9 cellular contexts compared by ENCODE assay signal in genomic region chr3:31918179-31919165, GRCh38.
DNase-seq lines count a peak whose midpoint lies in the region; ATAC-seq, FAIRE-seq and TF ChIP-seq lines count a peak whose summit lies in the region.
"Had no signal": no experiment of that assay in that cellular context is flagged by ENCODE, and none has a peak within 500 bp of the region (broad histone marks: within the 10 kb centered on the region; RNA-seq: fewer than 3 reads in every experiment).

No MANE protein-coding gene starts in this region.

- H3K27ac ChIP-seq in astrocyte (ENCODE audit: low read depth, low read length) = no peak overlapping the region
- no peak overlapping the region for H3K27ac ChIP-seq in testis
- peak overlapping the region in 2 of 4 donors; percentile 56 to 75 for H3K27ac ChIP-seq in Peyer's patch

- CTCF ChIA-PET in activated naive CD4-positive, alpha-beta T cell treated with anti-CD3 and anti-CD28 coated beads for 36 hours (lab: Charles Lee) = interaction anchor here (0.6 to 1.0 kb wide), 2 partner anchors 93 to 169 kb away, joined by 3 to 4 read pairs; no protein-coding TSS in a partner anchor

- H3K4me2 ChIP-seq in astrocyte (ENCODE audit: low read length) = peak overlapping the region; percentile 56

- no peak overlapping the region for H3K9ac ChIP-seq in astrocyte (ENCODE audit: low read length)

- DNase-seq in activated naive CD4-positive, alpha-beta T cell treated with anti-CD3 and anti-CD28 coated beads for 36 hours = no peak
- no peak for DNase-seq in activated naive CD4-positive, alpha-beta T cell treated with anti-CD3 and anti-CD28 coated beads, Interleukin-2, amount 50 U/mL, for 16 hours
- DNase-seq in astrocyte (ENCODE audit: low read depth) (no peak), testis (no peak), hypothalamus (lab: John Stamatoyannopoulos, UW) (no peak), Peyer's patch (no peak)
- DNase-seq in stimulated activated naive CD8-positive, alpha-beta T cell treated with anti-CD3 and anti-CD28 coated beads, Interleukin-15, amount 100 ng/mL, for 72 hours = peak; percentile 8 to 11

- H3K4me1 Mint-ChIP-seq in activated naive CD4-positive, alpha-beta T cell treated with anti-CD3 and anti-CD28 coated beads for 36 hours (ENCODE audit: low read depth) = peaks cover 22% of the 10 kb centered on the region
- peaks cover 36% of the 10 kb centered on the region for H3K4me1 Mint-ChIP-seq in astrocyte (ENCODE audit: low read depth, unreplicated experiment)
- H3K4me1 Mint-ChIP-seq in stimulated activated naive CD8-positive, alpha-beta T cell treated with anti-CD3 and anti-CD28 coated beads, Interleukin-15, amount 100 ng/mL, for 72 hours = peaks cover 29% of the 10 kb centered on the region

- no peaks in the 10 kb centered on the region for H3K27me3 Mint-ChIP-seq in activated naive CD4-positive, alpha-beta T cell treated with anti-CD3 and anti-CD28 coated beads for 36 hours (ENCODE audit: low read depth)
- H3K27me3 Mint-ChIP-seq in astrocyte (ENCODE audit: low read depth, unreplicated experiment) = no peaks in the 10 kb centered on the region
- H3K27me3 Mint-ChIP-seq in stimulated activated naive CD8-positive, alpha-beta T cell treated with anti-CD3 and anti-CD28 coated beads, Interleukin-15, amount 100 ng/mL, for 72 hours = no peaks in the 10 kb centered on the region

- H3K9me3 Mint-ChIP-seq in activated naive CD4-positive, alpha-beta T cell treated with anti-CD3 and anti-CD28 coated beads for 36 hours = peaks cover 16% of the 10 kb centered on the region
- H3K9me3 Mint-ChIP-seq in astrocyte (ENCODE audit: unreplicated experiment) = no peaks in the 10 kb centered on the region
- H3K9me3 Mint-ChIP-seq in stimulated activated naive CD8-positive, alpha-beta T cell treated with anti-CD3 and anti-CD28 coated beads, Interleukin-15, amount 100 ng/mL, for 72 hours = peaks cover 14 to 20% of the 10 kb centered on the region in 2 donors

- intact Hi-C loops in activated naive CD4-positive, alpha-beta T cell treated with anti-CD3 and anti-CD28 coated beads for 36 hours (cut with micrococcal nuclease) = loop anchor here (10.0 kb wide), 1 partner anchor 364 kb away; no protein-coding TSS in a partner anchor
- intact Hi-C loops in testis (cut with DNase I; ENCODE audit: low total_unique reads) = no loop called here

- H3K36me3 ChIP-seq in astrocyte (ENCODE audit: insufficient read depth, low read length) = no peaks in the 10 kb centered on the region
- no peaks in the 10 kb centered on the region for H3K36me3 ChIP-seq in testis (ENCODE audit: low read depth, missing control alignments)
- no peaks in the 10 kb centered on the region for H3K36me3 ChIP-seq in Peyer's patch

- peak overlapping the region; percentile 62 for H3K27ac Mint-ChIP-seq in activated naive CD4-positive, alpha-beta T cell treated with anti-CD3 and anti-CD28 coated beads for 36 hours
- peak overlapping the region; percentile 81 for H3K27ac Mint-ChIP-seq in astrocyte (ENCODE audit: unreplicated experiment)
- peak overlapping the region; percentile 97 for H3K27ac Mint-ChIP-seq in stimulated activated naive CD8-positive, alpha-beta T cell treated with anti-CD3 and anti-CD28 coated beads, Interleukin-15, amount 100 ng/mL, for 72 hours

- FAIRE-seq in astrocyte (lab: Jason Lieb, UNC) = no peak

- H3K36me3 Mint-ChIP-seq in activated naive CD4-positive, alpha-beta T cell treated with anti-CD3 and anti-CD28 coated beads for 36 hours (ENCODE audit: low read depth) = no peaks in the 10 kb centered on the region
- H3K36me3 Mint-ChIP-seq in astrocyte (ENCODE audit: low read depth, unreplicated experiment) = peaks cover 5% of the 10 kb centered on the region

- H3K4me1 ChIP-seq in astrocyte (ENCODE audit: insufficient read depth, low read length) (no peaks in the 10 kb centered on the region), testis (peaks cover 7% of the 10 kb centered on the region), Peyer's patch (peaks cover 0 to 27% (median 3%) of the 10 kb centered on the region in 4 donors)

- 75 to 87% methylated on average over 5 of the region's 5 CpGs for WGBS in testis, 2 donors

- no peak overlapping the region for H3K4me3 Mint-ChIP-seq in activated naive CD4-positive, alpha-beta T cell treated with anti-CD3 and anti-CD28 coated beads for 36 hours
- peak overlapping the region; percentile 74 for H3K4me3 Mint-ChIP-seq in astrocyte (ENCODE audit: unreplicated experiment)
- H3K4me3 Mint-ChIP-seq in stimulated activated naive CD8-positive, alpha-beta T cell treated with anti-CD3 and anti-CD28 coated beads, Interleukin-15, amount 100 ng/mL, for 72 hours = peak overlapping the region; percentile 71 to 76

- H3K79me2 ChIP-seq in astrocyte (ENCODE audit: insufficient read depth, low read length) = peaks cover 4% of the 10 kb centered on the region

- TF ChIP-seq CTCF in astrocyte (IDR thresholded peaks at IDR 0.05; ENCODE audit: insufficient read depth, low read depth, low read length) (no peak), testis (IDR thresholded peaks at IDR 0.05) (no peak), Peyer's patch (IDR thresholded peaks at IDR 0.05) (no peak)

- no peak overlapping the region for H2AFZ ChIP-seq in astrocyte (ENCODE audit: low read depth, low read length)

- H3K9me3 ChIP-seq in astrocyte (ENCODE audit: insufficient read depth, low read depth, low read length) (no peaks in the 10 kb centered on the region), testis (no peaks in the 10 kb centered on the region), Peyer's patch (peaks cover 0 to 4% (median 0%) of the 10 kb centered on the region in 4 donors)

- TF ChIP-seq POLR2A in testis (IDR thresholded peaks at IDR 0.05) = no peak
- no peak for TF ChIP-seq POLR2A in Peyer's patch (IDR thresholded peaks at IDR 0.05)

- ATAC-seq in HG03097 (IDR thresholded peaks at IDR 0.05; ENCODE audit: low FRiP score, unreplicated experiment) = peak; percentile 62
- peak; percentile 83 for ATAC-seq in stimulated activated naive CD8-positive, alpha-beta T cell treated with anti-CD3 and anti-CD28 coated beads, Interleukin-15, amount 100 ng/mL, for 72 hours

- peaks cover 16% of the 10 kb centered on the region for H4K20me1 ChIP-seq in astrocyte (ENCODE audit: insufficient read depth, low read length)

- H3K27me3 ChIP-seq in astrocyte (ENCODE audit: insufficient read depth, low read length) = no peaks in the 10 kb centered on the region
- H3K27me3 ChIP-seq in testis = no peaks in the 10 kb centered on the region
- no peaks in the 10 kb centered on the region for H3K27me3 ChIP-seq in Peyer's patch

- H3K4me3 ChIP-seq in astrocyte (ENCODE audit: insufficient read depth, low read depth, low read length) = no peak overlapping the region
- H3K4me3 ChIP-seq in testis = no peak overlapping the region
- H3K4me3 ChIP-seq in Peyer's patch = peak overlapping the region in 1 of 4 donors; percentile 17
- H3K4me3 ChIP-seq: skin epidermis had no signal

Comparison
In these comparisons a context has a peak if more than half of its experiments do, and no peak if none do; other contexts are left out.
1. DNase-seq: peak in stimulated activated naive CD8-positive, alpha-beta T cell treated with anti-CD3 and anti-CD28 coated beads, Interleukin-15, amount 100 ng/mL, for 72 hours (2 of 2); none in activated naive CD4-positive, alpha-beta T cell treated with anti-CD3 and anti-CD28 coated beads for 36 hours (single experiment), activated naive CD4-positive, alpha-beta T cell treated with anti-CD3 and anti-CD28 coated beads, Interleukin-2, amount 50 U/mL, for 16 hours (single experiment), astrocyte (single experiment), testis (single experiment), hypothalamus (0 of 51) and Peyer's patch (0 of 3).
2. Peak in every context shown above with its lines, with median percentiles within 50 percentile points of each other: H3K27ac Mint-ChIP-seq.